In genomic region chr7:87218941-87219544, GRCh38 we compare ENCODE assay signal across 8 cellular contexts. TPM values are rescaled to one million over a fixed set of nuclear protein-coding genes. Genes with fewer than 3 reads are reported as not detected.
DNase-seq lines count a peak whose midpoint lies in the region; ATAC-seq and TF ChIP-seq lines count a peak whose summit lies in the region.

No MANE protein-coding gene starts in this region.

- no peak for TF ChIP-seq POLR2A in suprapubic skin (IDR thresholded peaks at IDR 0.05)

- H3K9me3 ChIP-seq in suprapubic skin: no peaks in the 10 kb centered on the region

- H3K4me1 Mint-ChIP-seq in endothelial cell (ENCODE audit: unreplicated experiment) (peaks cover 34% of the 10 kb centered on the region), mesothelial cell of epicardium (peaks cover 14% of the 10 kb centered on the region)

- DNase-seq in Ammon's horn (ENCODE audit: low spot score) (peak; percentile 69), endothelial cell (ENCODE audit: low spot score) (peak; percentile 46), mesothelial cell of epicardium (ENCODE audit: low spot score in 2 of 2, unreplicated experiment in 2 of 2) (peak in 1 of 2 experiments; percentile 53), suprapubic skin (ENCODE audit: low spot score in 2 of 2) (peak; percentile 84 to 87), T1000 (lab: John Stamatoyannopoulos, UW) (no peak)
- peak; percentile 32 for DNase-seq in Jurkat, Clone E6-1 (ENCODE audit: low read depth, low spot score)
- peak; percentile 49 for DNase-seq in activated CD4-positive, alpha-beta T cell treated with anti-CD3 and anti-CD28 coated beads for 48 hours

- 5% methylated on average over 4 of the region's 16 CpGs for WGBS in suprapubic skin

- H3K36me3 Mint-ChIP-seq in endothelial cell (ENCODE audit: low read depth, unreplicated experiment): peaks cover 10% of the 10 kb centered on the region
- H3K36me3 Mint-ChIP-seq in mesothelial cell of epicardium: no peaks in the 10 kb centered on the region

- H3K4me3 ChIP-seq in Jurkat, Clone E6-1 (ENCODE audit: low read length): peak overlapping the region; percentile 92
- peak overlapping the region; percentile 67 for H3K4me3 ChIP-seq in suprapubic skin

- no peak for TF ChIP-seq EP300 in suprapubic skin (IDR thresholded peaks at IDR 0.05)

- H3K9me3 Mint-ChIP-seq in endothelial cell (ENCODE audit: unreplicated experiment) (no peaks in the 10 kb centered on the region), mesothelial cell of epicardium (no peaks in the 10 kb centered on the region)

- TF ChIP-seq CTCF in endothelial cell (IDR thresholded peaks at IDR 0.05; ENCODE audit: unreplicated experiment) (no peak), mesothelial cell of epicardium (IDR thresholded peaks at IDR 0.05; ENCODE audit: unreplicated experiment) (no peak), suprapubic skin (IDR thresholded peaks at IDR 0.05) (no peak)

- H3K27ac Mint-ChIP-seq in endothelial cell (ENCODE audit: unreplicated experiment) (peak overlapping the region; percentile 82), mesothelial cell of epicardium (peak overlapping the region; percentile 90)

- H3K36me3 ChIP-seq in suprapubic skin: no peaks in the 10 kb centered on the region

- peak overlapping the region; percentile 97 for H3K4me3 Mint-ChIP-seq in endothelial cell (ENCODE audit: unreplicated experiment)
- peak overlapping the region; percentile 97 for H3K4me3 Mint-ChIP-seq in mesothelial cell of epicardium

- ATAC-seq in GM19324 (IDR thresholded peaks at IDR 0.05; ENCODE audit: low FRiP score, unreplicated experiment): peak; percentile 15

- H3K27me3 ChIP-seq in suprapubic skin: no peaks in the 10 kb centered on the region

- H3K27me3 Mint-ChIP-seq in endothelial cell (ENCODE audit: unreplicated experiment): peaks cover 12% of the 10 kb centered on the region
- no peaks in the 10 kb centered on the region for H3K27me3 Mint-ChIP-seq in mesothelial cell of epicardium (ENCODE audit: low read depth)

- peak overlapping the region; percentile 80 for H3K27ac ChIP-seq in suprapubic skin

- H3K4me1 ChIP-seq in suprapubic skin: peaks cover 40% of the 10 kb centered on the region

RNA-seq across cellular contexts. Expression of gene TMEM243, which starts 0.5 kb away (rescaled TPM):
- 33.8 TPM for polyA plus RNA-seq in Jurkat, Clone E6-1 (2012; ENCODE audit: insufficient read depth, insufficient read length)
- total RNA-seq in endothelial cell (ENCODE audit: unreplicated experiment): 44.9 TPM
- 19.6 to 22.5 TPM (median 21.9 TPM) in 3 replicates for total RNA-seq in mesothelial cell of epicardium
- total RNA-seq in suprapubic skin: 10 to 100 TPM; 27.7 to 76.0 (median 39.2) TPM
